In the genomic region with DNA sequence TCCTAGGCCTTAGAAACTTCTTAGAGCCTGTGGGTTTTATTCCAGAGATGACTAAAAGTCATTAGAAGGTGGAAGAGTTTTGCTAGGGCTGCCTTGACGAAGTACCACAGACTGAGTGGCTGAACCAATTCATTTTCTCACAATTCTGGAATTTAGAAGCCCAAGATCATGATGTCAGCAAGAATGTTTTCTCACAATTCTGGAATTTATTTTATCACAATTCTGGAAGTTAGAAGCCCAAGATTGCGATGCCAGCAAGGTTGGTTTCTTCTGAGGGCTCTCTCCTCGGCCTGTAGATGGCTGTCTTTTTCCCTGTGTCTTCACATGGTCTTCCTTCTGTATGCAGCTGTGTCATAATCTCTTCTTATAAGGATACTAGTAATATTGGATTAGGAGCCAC, we compare ENCODE assay signal across 13 cellular contexts.
A peak's percentile ranks its signal among the peaks of the same experiment; 100 is the strongest.
DNase-seq lines count a peak whose midpoint lies in the region; ATAC-seq and TF ChIP-seq lines count a peak whose summit lies in the region.
"Had no signal": no experiment of that assay in that cellular context is flagged by ENCODE, and none has a peak within 500 bp of the region (broad histone marks: within the 10 kb centered on the region; RNA-seq: fewer than 3 reads in every experiment).

No MANE protein-coding gene starts in this region.

- intact Hi-C loops in right cardiac atrium (cut with DNase I) (no loop called here), posterior vena cava (cut with DNase I) (no loop called here)

- no peaks in the 10 kb centered on the region for H3K36me3 Mint-ChIP-seq in effector memory CD8-positive, alpha-beta T cell (ENCODE audit: insufficient read depth)
- H3K36me3 Mint-ChIP-seq: activated naive CD4-positive, alpha-beta T cell treated with anti-CD3 and anti-CD28 coated beads, Interleukin-2, amount 50 U/mL, for 24 hours; memory B cell had no signal

- H3K27me3 Mint-ChIP-seq in effector memory CD8-positive, alpha-beta T cell, result no peaks in the 10 kb centered on the region
- H3K27me3 Mint-ChIP-seq: activated naive CD4-positive, alpha-beta T cell treated with anti-CD3 and anti-CD28 coated beads, Interleukin-2, amount 50 U/mL, for 24 hours had no signal

- H3K27me3 ChIP-seq in ACC112 (ENCODE audit: insufficient read depth, low read length) (no peaks in the 10 kb centered on the region), right cardiac atrium (ENCODE audit: control insufficient read depth, insufficient read depth) (no peaks in the 10 kb centered on the region)

- H3K27ac Mint-ChIP-seq in effector memory CD8-positive, alpha-beta T cell, result no peak overlapping the region
- H3K27ac Mint-ChIP-seq: activated naive CD4-positive, alpha-beta T cell treated with anti-CD3 and anti-CD28 coated beads, Interleukin-2, amount 50 U/mL, for 24 hours; memory B cell had no signal

- no peaks in the 10 kb centered on the region for H3K36me3 ChIP-seq in ACC112 (ENCODE audit: insufficient read depth, low read length)

- peak overlapping the region; percentile 50 for H3K27ac ChIP-seq in ACC112 (ENCODE audit: low read depth, low read length)
- H3K27ac ChIP-seq in right cardiac atrium (ENCODE audit: low read length), result no peak overlapping the region
- H3K27ac ChIP-seq: coronary artery, SK-N-MC had no signal

- in situ Hi-C loops in astrocyte of the spinal cord (cut with HindIII; ENCODE audit: low sequenced_read_pairs), result no loop called here

- no peak overlapping the region for H3K4me3 Mint-ChIP-seq in effector memory CD8-positive, alpha-beta T cell
- H3K4me3 Mint-ChIP-seq: activated naive CD4-positive, alpha-beta T cell treated with anti-CD3 and anti-CD28 coated beads, Interleukin-2, amount 50 U/mL, for 24 hours; memory B cell had no signal

- DNase-seq in HCEC 1CT (peak; percentile 72), astrocyte of the spinal cord (ENCODE audit: low read depth, low spot score) (peak; percentile 90), right cardiac atrium (no peak), posterior vena cava (ENCODE audit: low spot score) (no peak), germinal center (ENCODE audit: low spot score) (no peak)
- DNase-seq in effector memory CD8-positive, alpha-beta T cell, result no peak

- H3K79me2 ChIP-seq in ACC112 (ENCODE audit: control insufficient read depth, insufficient read depth, low read length, unreplicated experiment), result no peaks in the 10 kb centered on the region

- no peaks in the 10 kb centered on the region for H3K9me3 ChIP-seq in right cardiac atrium (ENCODE audit: control insufficient read depth, low read length)

- no peaks in the 10 kb centered on the region for H3K4me1 Mint-ChIP-seq in effector memory CD8-positive, alpha-beta T cell (ENCODE audit: low read depth in 2 of 2)
- H3K4me1 Mint-ChIP-seq: activated naive CD4-positive, alpha-beta T cell treated with anti-CD3 and anti-CD28 coated beads, Interleukin-2, amount 50 U/mL, for 24 hours; memory B cell had no signal

- H3K4me1 ChIP-seq in ACC112 (ENCODE audit: control insufficient read depth, insufficient read depth, low read length, unreplicated experiment), result peaks cover 39% of the 10 kb centered on the region
- H3K4me1 ChIP-seq in right cardiac atrium (ENCODE audit: control insufficient read depth, insufficient read depth, low read length), result peaks cover 5% of the 10 kb centered on the region

- H3K9me3 Mint-ChIP-seq in effector memory CD8-positive, alpha-beta T cell, result peaks cover 4 to 15% of the 10 kb centered on the region in 2 donors
- H3K9me3 Mint-ChIP-seq: activated naive CD4-positive, alpha-beta T cell treated with anti-CD3 and anti-CD28 coated beads, Interleukin-2, amount 50 U/mL, for 24 hours; memory B cell had no signal

- TF ChIP-seq CTCF in astrocyte of the spinal cord (IDR thresholded peaks at IDR 0.05; ENCODE audit: low read depth, low read length), result peak; percentile 13

- peak; percentile 16 to 40 for ATAC-seq in right cardiac atrium
- no peak for ATAC-seq in GM18520 (IDR thresholded peaks at IDR 0.05; ENCODE audit: unreplicated experiment)
- ATAC-seq in effector memory CD8-positive, alpha-beta T cell (replicated peaks), result no peak
- ATAC-seq: esophagus mucosa had no signal

- no peak overlapping the region for H3K4me3 ChIP-seq in ACC112 (ENCODE audit: low read depth, low read length)
- H3K4me3 ChIP-seq in astrocyte of the spinal cord (ENCODE audit: low read depth, low read length), result no peak overlapping the region
- no peak overlapping the region for H3K4me3 ChIP-seq in right cardiac atrium (ENCODE audit: low read length)
- H3K4me3 ChIP-seq: coronary artery, SK-N-MC had no signal

- H2AFZ ChIP-seq in ACC112 (ENCODE audit: low read length, unreplicated experiment), result peak overlapping the region; percentile 25

- 76% methylated on average over 3 of the region's 3 CpGs for WGBS in right cardiac atrium

Comparison
In these comparisons a context has a peak if more than half of its experiments do, and no peak if none do; other contexts are left out.
1. DNase-seq: peak in HCEC 1CT (single experiment) and astrocyte of the spinal cord (single experiment); none in right cardiac atrium (0 of 3), posterior vena cava (single experiment), germinal center (single experiment) and effector memory CD8-positive, alpha-beta T cell (0 of 3).
2. ATAC-seq: peak in right cardiac atrium (2 of 2); none in GM18520 (single experiment) and effector memory CD8-positive, alpha-beta T cell (single experiment).